In the genomic region with DNA sequence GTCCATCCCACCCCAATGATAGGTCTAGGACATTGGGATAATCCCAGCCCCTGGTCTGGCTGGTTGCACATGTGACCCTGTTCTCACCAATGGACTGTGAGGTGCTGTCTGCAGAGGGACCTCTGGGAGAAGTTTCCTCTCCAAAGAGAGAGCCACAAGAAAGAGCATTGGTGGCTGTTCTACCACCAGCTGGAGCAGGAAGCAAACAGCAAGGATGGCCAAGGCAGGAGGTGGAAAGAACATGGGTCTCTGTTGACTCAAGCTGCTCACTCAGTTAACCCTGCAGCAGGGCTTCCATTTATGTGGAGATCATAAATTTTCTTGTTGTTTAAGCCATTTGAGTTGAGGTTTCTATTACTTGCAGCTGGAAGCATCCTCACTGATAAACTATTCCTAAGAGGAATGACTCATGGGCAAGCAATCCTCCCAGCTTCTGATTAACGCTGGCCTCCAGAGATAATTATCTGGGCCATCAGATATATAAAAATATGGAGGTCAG, we compare ENCODE assay signal across 1 cellular context.
TF ChIP-seq lines count a peak whose summit lies in the region.

No MANE protein-coding gene starts in this region.

TF ChIP-seq in HCT116, 20 proteins besides CTCF, POLR2A, EP300 and RAD21 (continued from another document):
- TF ChIP-seq REST (IDR thresholded peaks at IDR 0.05; ENCODE audit: low read depth) = no peak
- peak; percentile 1 for TF ChIP-seq YY1 (IDR thresholded peaks at IDR 0.05; ENCODE audit: extremely low read depth, insufficient replicate concordance, low read depth, low read length)
- peak; percentile 88 for TF ChIP-seq FOSL1 (IDR thresholded peaks at IDR 0.05; ENCODE audit: low read depth)
TF ChIP-seq in HCT116: peak in this region for 9.
